Comparison of ENCODE assay signal across 8 cellular contexts in the genomic region with DNA sequence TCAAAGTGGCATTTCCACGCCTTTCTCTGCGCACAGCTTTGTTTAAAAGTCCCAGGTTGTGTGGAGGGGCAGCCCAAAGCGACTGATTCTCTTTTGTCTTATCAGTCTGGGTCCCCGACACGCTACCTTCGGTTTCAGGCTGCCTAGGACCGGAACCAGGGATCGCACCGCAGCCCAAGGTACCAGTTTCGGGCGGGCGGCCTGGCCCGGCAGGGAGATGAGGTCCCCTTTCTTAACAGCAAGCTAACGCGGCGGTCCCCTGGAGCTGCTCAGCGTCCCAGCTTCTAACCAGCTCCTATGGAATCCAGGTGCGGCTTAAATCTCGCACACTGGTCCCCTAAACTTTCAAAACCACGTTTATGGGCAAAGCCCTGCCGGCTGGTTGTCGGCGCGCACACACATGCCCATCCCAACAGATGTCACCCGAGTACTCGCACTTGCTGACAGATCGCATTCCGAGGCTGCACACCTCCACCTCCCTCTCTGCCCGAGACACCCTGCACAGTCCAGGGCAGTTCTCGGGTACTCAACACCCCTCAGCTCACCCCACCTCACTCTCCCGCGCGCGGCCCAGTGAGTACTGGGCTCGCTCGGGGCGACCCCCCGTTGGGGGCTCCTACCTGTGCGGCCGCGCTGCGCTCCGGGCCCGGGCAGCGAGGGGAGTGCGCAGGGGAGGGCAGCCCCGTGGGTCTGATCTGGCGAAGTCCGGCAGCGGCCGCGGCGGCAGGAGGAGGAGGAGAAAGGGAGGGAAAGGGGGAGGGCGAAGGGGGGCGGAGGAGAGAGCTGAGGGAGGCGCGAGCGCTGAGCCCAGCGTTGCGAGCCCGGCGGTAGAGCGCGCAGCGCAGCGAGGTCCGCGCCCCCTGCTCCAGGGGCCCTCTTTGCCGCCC. TPM values are rescaled to one million over a fixed set of nuclear protein-coding genes. Genes with fewer than 3 reads are reported as not detected.
DNase-seq lines count a peak whose midpoint lies in the region; ATAC-seq and TF ChIP-seq lines count a peak whose summit lies in the region.

A gene with protein sequence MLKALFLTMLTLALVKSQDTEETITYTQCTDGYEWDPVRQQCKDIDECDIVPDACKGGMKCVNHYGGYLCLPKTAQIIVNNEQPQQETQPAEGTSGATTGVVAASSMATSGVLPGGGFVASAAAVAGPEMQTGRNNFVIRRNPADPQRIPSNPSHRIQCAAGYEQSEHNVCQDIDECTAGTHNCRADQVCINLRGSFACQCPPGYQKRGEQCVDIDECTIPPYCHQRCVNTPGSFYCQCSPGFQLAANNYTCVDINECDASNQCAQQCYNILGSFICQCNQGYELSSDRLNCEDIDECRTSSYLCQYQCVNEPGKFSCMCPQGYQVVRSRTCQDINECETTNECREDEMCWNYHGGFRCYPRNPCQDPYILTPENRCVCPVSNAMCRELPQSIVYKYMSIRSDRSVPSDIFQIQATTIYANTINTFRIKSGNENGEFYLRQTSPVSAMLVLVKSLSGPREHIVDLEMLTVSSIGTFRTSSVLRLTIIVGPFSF (minus strand): TSS at position 692 of the 887 bp plus-strand sequence. CDS start 1,342 bp downstream, outside the sequence.

- peaks cover 0 to 6% (median 0%) of the 10 kb centered on the region in 5 experiments for H3K9me3 Mint-ChIP-seq in brain

- H3K4me1 Mint-ChIP-seq in brain, result peaks cover 19% of the 10 kb centered on the region

- peak within 1 kb of the TSS; percentile 75 for H3K4me3 ChIP-seq in iPS-18c (ENCODE audit: insufficient read depth, low read depth, low read length)
- peak within 1 kb of the TSS; percentile 94 for H3K4me3 ChIP-seq in skeletal muscle satellite cell (ENCODE audit: low read length)

- H3K9me3 ChIP-seq in iPS-18c (ENCODE audit: control insufficient read depth, insufficient read depth, low read length) (no peaks in the 10 kb centered on the region), skeletal muscle satellite cell (replicated peaks; ENCODE audit: low read length) (no peaks in the 10 kb centered on the region)

- no peak for TF ChIP-seq CTCF in brain (conservative IDR thresholded peaks at IDR 0.05)
- no peak for TF ChIP-seq CTCF in GM10266 (IDR thresholded peaks at IDR 0.05; ENCODE audit: control insufficient read depth, insufficient read depth, low read depth, missing control alignments)

- H3K9ac ChIP-seq in skeletal muscle satellite cell (ENCODE audit: low read depth, low read length), result peak within 1 kb of the TSS; percentile 84

- no peaks in the 10 kb centered on the region for H3K36me3 Mint-ChIP-seq in brain

- H3K27ac Mint-ChIP-seq in brain, result peak within 1 kb of the TSS in 2 of 5 experiments; percentile 21 to 74

- H3K36me3 ChIP-seq in skeletal muscle satellite cell (ENCODE audit: insufficient read depth, low read length), result peaks cover 4% of the 10 kb centered on the region

- DNase-seq in AG08395 (ENCODE audit: low spot score) (peak; percentile 37), NCI-H146 (lab: John Stamatoyannopoulos, UW) (peak; percentile 73), LoVo (ENCODE audit: low spot score) (no peak), GM10266 (ENCODE audit: extremely low spot score) (no peak)

- H3K4me2 ChIP-seq in skeletal muscle satellite cell (ENCODE audit: low read length), result peak within 1 kb of the TSS; percentile 98

- peak; percentile 48 for ATAC-seq in GM19463 (IDR thresholded peaks at IDR 0.05; ENCODE audit: unreplicated experiment)

- peaks cover 56% of the 10 kb centered on the region for H3K27me3 Mint-ChIP-seq in brain

- peaks cover 4% of the 10 kb centered on the region for H3K27me3 ChIP-seq in skeletal muscle satellite cell (ENCODE audit: control insufficient read depth, insufficient read depth, low read length)

- peaks cover 18% of the 10 kb centered on the region for H3K4me1 ChIP-seq in skeletal muscle satellite cell (ENCODE audit: control insufficient read depth, insufficient read depth, low read length)

- H3K4me3 Mint-ChIP-seq in brain, result peak within 1 kb of the TSS; percentile 83 to 95 (median 89)

RNA-seq across cellular contexts. Expression of the gene that starts here (rescaled TPM):
- polyA plus RNA-seq in brain (ENCODE audit: insufficient read depth, low read depth, low replicate concordance), result 32.1 TPM
- 183 and 208 TPM in 2 replicates for total RNA-seq in skeletal muscle satellite cell (2012; rRNA removed)

Comparison
In these comparisons a context has a peak if more than half of its experiments do, and no peak if none do; other contexts are left out.
1. DNase-seq: peak in AG08395 (single experiment) and NCI-H146 (single experiment); none in LoVo (single experiment) and GM10266 (single experiment).